In genomic region chr3:59426851-59427565, GRCh38 we compare ENCODE assay signal across 12 cellular contexts.
DNase-seq lines count a peak whose midpoint lies in the region; TF ChIP-seq lines count a peak whose summit lies in the region.
"Had no signal": no experiment of that assay in that cellular context is flagged by ENCODE, and none has a peak within 500 bp of the region (broad histone marks: within the 10 kb centered on the region; RNA-seq: fewer than 3 reads in every experiment).

No MANE protein-coding gene starts in this region.

- no peak for TF ChIP-seq CTCF in GM13977 (IDR thresholded peaks at IDR 0.05; ENCODE audit: extremely low read depth, insufficient read depth, missing control alignments)

- no peak overlapping the region for H3K4me3 Mint-ChIP-seq in activated T-helper 2 cell treated with anti-CD3 and anti-CD28 coated beads, Interferon-gamma antibody, Interleukin-2, Interleukin-4, amounts not matched to agents 10 μg/mL and 5 μg/mL and 100 μg/mL, durations not matched to agents 14 hours and 24 hours and 36 hours (ENCODE audit: low read depth)
- H3K4me3 Mint-ChIP-seq: naive B cell had no signal

- DNase-seq in AML-193 (lab: John Stamatoyannopoulos, UW) (peak; percentile 85 to 90), HS-27A (ENCODE audit: low read depth) (peak; percentile 41), iris pigment epithelial cell (ENCODE audit: low read depth) (peak; percentile 96), GM13977 (ENCODE audit: low spot score) (no peak), SW 1271 (lab: John Stamatoyannopoulos, UW) (no peak), NCI-H2107 treated with DMSO at 0.1 percent for 48 hours (lab: John Stamatoyannopoulos, UW; ENCODE audit: unreplicated experiment) (no peak), substantia nigra (lab: John Stamatoyannopoulos, UW) (no peak)
- DNase-seq in activated T-helper 2 cell treated with anti-CD3 and anti-CD28 coated beads, Interferon-gamma antibody, Interleukin-2, Interleukin-4, amounts not matched to agents 10 μg/mL and 5 μg/mL and 100 μg/mL, durations not matched to agents 14 hours and 24 hours and 36 hours (ENCODE audit: low spot score), result no peak
- DNase-seq: caudate nucleus; naive B cell; NCI-H524 treated with DMSO at 0.1 percent for 48 hours; stimulated activated CD4-positive, alpha-beta T cell treated with anti-CD3 and anti-CD28 coated beads, Interleukin-4, amount 100 ng/mL, for 1 hour had no signal

- H3K36me3 Mint-ChIP-seq in activated T-helper 2 cell treated with anti-CD3 and anti-CD28 coated beads, Interferon-gamma antibody, Interleukin-2, Interleukin-4, amounts not matched to agents 10 μg/mL and 5 μg/mL and 100 μg/mL, durations not matched to agents 14 hours and 24 hours and 36 hours (ENCODE audit: low read depth), result no peaks in the 10 kb centered on the region
- H3K36me3 Mint-ChIP-seq: naive B cell had no signal

- peak overlapping the region; percentile 46 for H3K27ac Mint-ChIP-seq in activated T-helper 2 cell treated with anti-CD3 and anti-CD28 coated beads, Interferon-gamma antibody, Interleukin-2, Interleukin-4, amounts not matched to agents 10 μg/mL and 5 μg/mL and 100 μg/mL, durations not matched to agents 14 hours and 24 hours and 36 hours

- in situ Hi-C loops in GM13977 (cut with MboI; ENCODE audit: low pct_unique_long_range_greater_than_20kb, low sequenced_read_pairs, unreplicated experiment), result no loop called here

- intact Hi-C loops in activated T-helper 2 cell treated with anti-CD3 and anti-CD28 coated beads, Interferon-gamma antibody, Interleukin-2, Interleukin-4, amounts not matched to agents 10 μg/mL and 5 μg/mL and 100 μg/mL, durations not matched to agents 14 hours and 24 hours and 36 hours (cut with micrococcal nuclease), result loop anchor here (1.0 to 2.0 kb wide), 4 partner anchors 19 to 54 kb away; no protein-coding TSS in a partner anchor

- H3K27ac ChIP-seq in substantia nigra (ENCODE audit: low read depth, low read length, poor library complexity, severe bottlenecking), result no peak overlapping the region

- peaks cover 46% of the 10 kb centered on the region for H3K4me1 Mint-ChIP-seq in activated T-helper 2 cell treated with anti-CD3 and anti-CD28 coated beads, Interferon-gamma antibody, Interleukin-2, Interleukin-4, amounts not matched to agents 10 μg/mL and 5 μg/mL and 100 μg/mL, durations not matched to agents 14 hours and 24 hours and 36 hours (ENCODE audit: low read depth)

- H3K27me3 Mint-ChIP-seq in activated T-helper 2 cell treated with anti-CD3 and anti-CD28 coated beads, Interferon-gamma antibody, Interleukin-2, Interleukin-4, amounts not matched to agents 10 μg/mL and 5 μg/mL and 100 μg/mL, durations not matched to agents 14 hours and 24 hours and 36 hours (ENCODE audit: low read depth), result no peaks in the 10 kb centered on the region
- H3K27me3 Mint-ChIP-seq: naive B cell had no signal

- no peaks in the 10 kb centered on the region for H3K9me3 Mint-ChIP-seq in activated T-helper 2 cell treated with anti-CD3 and anti-CD28 coated beads, Interferon-gamma antibody, Interleukin-2, Interleukin-4, amounts not matched to agents 10 μg/mL and 5 μg/mL and 100 μg/mL, durations not matched to agents 14 hours and 24 hours and 36 hours

Comparison
In these comparisons a context has a peak if more than half of its experiments do, and no peak if none do; other contexts are left out.
1. DNase-seq: peak in AML-193 (2 of 2), HS-27A (single experiment) and iris pigment epithelial cell (single experiment); none in activated T-helper 2 cell treated with anti-CD3 and anti-CD28 coated beads, Interferon-gamma antibody, Interleukin-2, Interleukin-4, amounts not matched to agents 10 μg/mL and 5 μg/mL and 100 μg/mL, durations not matched to agents 14 hours and 24 hours and 36 hours (single experiment), GM13977 (single experiment), SW 1271 (0 of 2), NCI-H2107 treated with DMSO at 0.1 percent for 48 hours (single experiment) and substantia nigra (0 of 49).